Comparison of ENCODE assay signal across 16 cellular contexts in genomic region chr11:86693501-86693900, GRCh38. TPM values are rescaled to one million over a fixed set of nuclear protein-coding genes. Genes with fewer than 3 reads are reported as not detected.
DNase-seq lines count a peak whose midpoint lies in the region; ATAC-seq and TF ChIP-seq lines count a peak whose summit lies in the region.
"Had no signal": no experiment of that assay in that cellular context is flagged by ENCODE, and none has a peak within 500 bp of the region (broad histone marks: within the 10 kb centered on the region; RNA-seq: fewer than 3 reads in every experiment).

No MANE protein-coding gene starts in this region.

- H2BK15ac ChIP-seq in IMR-90 (ENCODE audit: low read depth, low read length): peak overlapping the region; percentile 55; the same call in 1 of the 3 replicates

- H3K18ac ChIP-seq in IMR-90 (ENCODE audit: low read depth, low read length): peak overlapping the region; percentile 28; the same call in 1 of the 2 replicates

- H2BK20ac ChIP-seq in IMR-90 (ENCODE audit: low read depth, low read length): peak overlapping the region; percentile 50; the same call in 1 of the 2 replicates

- H3K56ac ChIP-seq in IMR-90 (ENCODE audit: extremely low read depth, insufficient read depth, low read length): peak overlapping the region; percentile 18; the same call in 1 of the 2 replicates

- H3K9ac ChIP-seq in IMR-90 (ENCODE audit: low read depth, low read length): no peak overlapping the region
- H3K9ac ChIP-seq in smooth muscle cell (ENCODE audit: low read depth): no peak overlapping the region
- H3K9ac ChIP-seq: KMS-11 had no signal

- H3K14ac ChIP-seq in IMR-90 (replicated peaks; ENCODE audit: low read depth, low read length): no peak overlapping the region

- H2AFZ ChIP-seq in IMR-90 (replicated peaks; ENCODE audit: low read length, poor library complexity) (no peak overlapping the region), smooth muscle cell (ENCODE audit: low read depth) (no peak overlapping the region)

- no peak overlapping the region for H3K23ac ChIP-seq in IMR-90 (ENCODE audit: low read depth, low read length)

- DNase-seq in COLO829 (ENCODE audit: low spot score): peak; percentile 48
- DNase-seq in IMR-90: no peak
- peak; percentile 35 for DNase-seq in fibroblast of pulmonary artery (ENCODE audit: low read depth)
- DNase-seq in smooth muscle cell (lab: John Stamatoyannopoulos, UW; ENCODE audit: unreplicated experiment): no peak
- no peak for DNase-seq in superior temporal gyrus (ENCODE audit: extremely low spot score)
- DNase-seq in GM13977 (ENCODE audit: low spot score): no peak
- DNase-seq: BE2C; CD4-positive, alpha-beta memory T cell; COR-L47; DND-41; GF-D8 had no signal

- H3K4me2 ChIP-seq in IMR-90 (ENCODE audit: low read depth, low read length): no peak overlapping the region
- no peak overlapping the region for H3K4me2 ChIP-seq in smooth muscle cell
- H3K4me2 ChIP-seq: KMS-11 had no signal

- H4K20me1 ChIP-seq in IMR-90 (ENCODE audit: insufficient read depth, low read length) (no peaks in the 10 kb centered on the region), smooth muscle cell (ENCODE audit: low read depth) (no peaks in the 10 kb centered on the region)

- H2BK5ac ChIP-seq in IMR-90 (ENCODE audit: low read depth, low read length, poor library complexity, severe bottlenecking): peak overlapping the region; percentile 32

- TF ChIP-seq CTCF in IMR-90 (conservative IDR thresholded peaks at IDR 0.05; ENCODE audit: low read depth, low read length) (no peak), fibroblast of pulmonary artery (IDR thresholded peaks at IDR 0.05; ENCODE audit: low read length, missing control alignments) (no peak), smooth muscle cell (IDR thresholded peaks at IDR 0.05; ENCODE audit: borderline replicate concordance, insufficient read depth, poor library complexity, severe bottlenecking) (no peak), GM13977 (IDR thresholded peaks at IDR 0.05; ENCODE audit: extremely low read depth, insufficient read depth, missing control alignments) (no peak)

- WGBS in IMR-90 (ENCODE audit: extremely low coverage in 2 of 2, insufficient read length in 1 of 2), 2 experiments: no CpG with 5 or more reads among the region's 2 CpGs
- WGBS in smooth muscle cell (ENCODE audit: low lambda C conversion rate): 90% methylated on average over 2 of the region's 2 CpGs

- H3K79me2 ChIP-seq in smooth muscle cell (ENCODE audit: low read depth): no peaks in the 10 kb centered on the region

- intact Hi-C loops in IMR-90 (cut with micrococcal nuclease): loop anchor here (2.0 kb wide), 1 partner anchor 15 kb away; no protein-coding TSS in a partner anchor

- H3K4ac ChIP-seq in IMR-90 (ENCODE audit: low read depth, low read length): peak overlapping the region; percentile 46; the same call in 1 of the 2 replicates

- in situ Hi-C loops in IMR-90 (cut with MboI; ENCODE audit: low sequenced_read_pairs) (no loop called here), GM13977 (cut with MboI; ENCODE audit: low pct_unique_long_range_greater_than_20kb, low sequenced_read_pairs, unreplicated experiment) (no loop called here)

- 0 out of 4 replicates have a peak, but pooled peaks cover 0 to 4% of the 10 kb centered on the region in 2 experiments for H3K79me1 ChIP-seq in IMR-90 (ENCODE audit: low read depth in 1 of 2, low read length in 2 of 2)

- H3K4me3 ChIP-seq in IMR-90 (ENCODE audit: insufficient read depth, low read depth, low read length) (no peak overlapping the region), fibroblast of pulmonary artery (replicated peaks; ENCODE audit: low read depth, low read length) (no peak overlapping the region), smooth muscle cell (no peak overlapping the region)

- H4K8ac ChIP-seq in IMR-90 (ENCODE audit: low read depth in 2 of 2, low read length in 2 of 2): 0 out of 4 replicates have a peak overlapping the region, but pooled peaks of 1 of the 2 experiments have one; percentile 36

- peaks cover 17% of the 10 kb centered on the region for H3F3A ChIP-seq in smooth muscle cell (ENCODE audit: low read depth)

- POLR2A ChIA-PET in IMR-90 (lab: Charles Lee; ENCODE audit: unreplicated experiment): no interaction called here

- no TSS peak for BruUV-seq in IMR-90 (replicated peaks; lab: Mats Ljungman, UMichigan)

- H3K9me3 ChIP-seq in IMR-90 (ENCODE audit: control insufficient read depth, insufficient read depth, low read length): no peaks in the 10 kb centered on the region
- no peaks in the 10 kb centered on the region for H3K9me3 ChIP-seq in smooth muscle cell (replicated peaks; ENCODE audit: low read depth)
- H3K9me3 ChIP-seq: BE2C had no signal

- TF ChIP-seq RAD21 in IMR-90 (IDR thresholded peaks at IDR 0.05; ENCODE audit: low read length): no peak

- no peaks in the 10 kb centered on the region for H3K27me3 ChIP-seq in IMR-90 (ENCODE audit: control insufficient read depth, insufficient read depth, low read length)
- no peaks in the 10 kb centered on the region for H3K27me3 ChIP-seq in smooth muscle cell (ENCODE audit: low read depth)

- H2AK5ac ChIP-seq in IMR-90 (ENCODE audit: low read depth, low read length): no peak overlapping the region

- TF ChIP-seq POLR2A in IMR-90 (IDR thresholded peaks at IDR 0.05; ENCODE audit: low read depth, low read length): no peak

- no peak overlapping the region for H3K27ac ChIP-seq in IMR-90 (ENCODE audit: insufficient read depth, low read length)
- H3K27ac ChIP-seq in smooth muscle cell (ENCODE audit: low read depth): peak overlapping the region; percentile 79
- H3K27ac ChIP-seq: C4-2B, KMS-11 had no signal

- no peak overlapping the region for H4K91ac ChIP-seq in IMR-90 (ENCODE audit: insufficient read depth, low read depth, low read length)

- H3K36me3 ChIP-seq in IMR-90 (ENCODE audit: control insufficient read depth, insufficient read depth, low read length) (no peaks in the 10 kb centered on the region), smooth muscle cell (ENCODE audit: low read depth) (no peaks in the 10 kb centered on the region)
- H3K36me3 ChIP-seq: BE2C had no signal

- dilution Hi-C loops in IMR-90 (cut with HindIII; ENCODE audit: low sequenced_read_pairs, unreplicated experiment): no loop called here

- H4K5ac ChIP-seq in IMR-90 (ENCODE audit: low read depth, low read length): no peak overlapping the region

- no peak for ATAC-seq in IMR-90 (ENCODE audit: low read depth)
- ATAC-seq in HG03159 (IDR thresholded peaks at IDR 0.05; ENCODE audit: unreplicated experiment): no peak
- ATAC-seq: HCT116 had no signal

- peaks cover 21% of the 10 kb centered on the region for H3K4me1 ChIP-seq in IMR-90 (ENCODE audit: control insufficient read depth, insufficient read depth, low read length)
- peaks cover 22% of the 10 kb centered on the region for H3K4me1 ChIP-seq in smooth muscle cell (ENCODE audit: low read depth)
- H3K4me1 ChIP-seq: BE2C had no signal

- peaks cover 13% of the 10 kb centered on the region for H3K9me1 ChIP-seq in IMR-90 (ENCODE audit: insufficient read depth, low read length)

- no peak overlapping the region for H2AK9ac ChIP-seq in IMR-90 (replicated peaks; ENCODE audit: low read depth, low read length, poor library complexity)

- CTCF ChIA-PET in IMR-90 (lab: Yijun Ruan, JAX): no interaction called here

- peak overlapping the region; percentile 51; the same call in 1 of the 2 replicates for H2BK120ac ChIP-seq in IMR-90 (ENCODE audit: low read depth, low read length)

TF ChIP-seq in IMR-90, 13 proteins besides CTCF, POLR2A, EP300 and RAD21:
- TF ChIP-seq BHLHE40 (IDR thresholded peaks at IDR 0.05; ENCODE audit: low read depth, low read length) (no peak), MAFK (IDR thresholded peaks at IDR 0.05; ENCODE audit: low read depth, low read length) (no peak), MXI1 (IDR thresholded peaks at IDR 0.05; ENCODE audit: borderline replicate concordance, low read depth, low read length) (no peak), CEBPB (IDR thresholded peaks at IDR 0.05; ENCODE audit: low read depth, low read length) (no peak), RCOR1 (IDR thresholded peaks at IDR 0.05; ENCODE audit: insufficient replicate concordance, low read length) (no peak), NFE2L2 (IDR thresholded peaks at IDR 0.05; ENCODE audit: low read depth, low read length) (no peak), SMC3 (IDR thresholded peaks at IDR 0.05; ENCODE audit: low read depth, low read length) (no peak), RFX5 (IDR thresholded peaks at IDR 0.05; ENCODE audit: low read depth, low read length) (no peak), MAZ (IDR thresholded peaks at IDR 0.05; ENCODE audit: borderline replicate concordance, low read depth, low read length) (no peak), CHD1 (IDR thresholded peaks at IDR 0.05; ENCODE audit: low read depth, low read length) (no peak)
- TF ChIP-seq, protein P1, sequence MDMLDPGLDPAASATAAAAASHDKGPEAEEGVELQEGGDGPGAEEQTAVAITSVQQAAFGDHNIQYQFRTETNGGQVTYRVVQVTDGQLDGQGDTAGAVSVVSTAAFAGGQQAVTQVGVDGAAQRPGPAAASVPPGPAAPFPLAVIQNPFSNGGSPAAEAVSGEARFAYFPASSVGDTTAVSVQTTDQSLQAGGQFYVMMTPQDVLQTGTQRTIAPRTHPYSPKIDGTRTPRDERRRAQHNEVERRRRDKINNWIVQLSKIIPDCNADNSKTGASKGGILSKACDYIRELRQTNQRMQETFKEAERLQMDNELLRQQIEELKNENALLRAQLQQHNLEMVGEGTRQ (IDR thresholded peaks at IDR 0.05; ENCODE audit: low read depth, low read length): no peak
- TF ChIP-seq, protein P2, sequence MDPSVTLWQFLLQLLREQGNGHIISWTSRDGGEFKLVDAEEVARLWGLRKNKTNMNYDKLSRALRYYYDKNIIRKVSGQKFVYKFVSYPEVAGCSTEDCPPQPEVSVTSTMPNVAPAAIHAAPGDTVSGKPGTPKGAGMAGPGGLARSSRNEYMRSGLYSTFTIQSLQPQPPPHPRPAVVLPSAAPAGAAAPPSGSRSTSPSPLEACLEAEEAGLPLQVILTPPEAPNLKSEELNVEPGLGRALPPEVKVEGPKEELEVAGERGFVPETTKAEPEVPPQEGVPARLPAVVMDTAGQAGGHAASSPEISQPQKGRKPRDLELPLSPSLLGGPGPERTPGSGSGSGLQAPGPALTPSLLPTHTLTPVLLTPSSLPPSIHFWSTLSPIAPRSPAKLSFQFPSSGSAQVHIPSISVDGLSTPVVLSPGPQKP (IDR thresholded peaks at IDR 0.05; ENCODE audit: borderline replicate concordance, low read depth, low read length): no peak

RNA-seq across cellular contexts. Expression of gene ME3, which starts 21.1 kb away (rescaled TPM):
- total RNA-seq in IMR-90 (2012; rRNA removed) (9.0 and 9.2 TPM in 2 replicates), smooth muscle cell (8.4 and 9.3 TPM in 2 replicates)
- polyA plus RNA-seq in IMR-90 (2012; rRNA removed) (7.8 and 10.1 TPM in 2 replicates), smooth muscle cell (4.2 and 9.7 TPM in 2 replicates)
- 2.9 and 5.5 TPM in 2 replicates for polyA plus RNA-seq in IMR-90 (2012; cell fraction: cytosol; rRNA removed)
- 39.5 and 39.7 TPM in 2 replicates for polyA plus RNA-seq in IMR-90 (2012; cell fraction: nucleus; rRNA removed; ENCODE audit: low replicate concordance)
- total RNA-seq: H4 had no signal

Comparison
In these comparisons a context has a peak if more than half of its experiments do, and no peak if none do; other contexts are left out.
1. DNase-seq: peak in COLO829 (single experiment) and fibroblast of pulmonary artery (single experiment); none in IMR-90 (single experiment), smooth muscle cell (single experiment), superior temporal gyrus (single experiment) and GM13977 (single experiment).